10 cellular contexts compared by ENCODE assay signal in genomic region chr6:110816677-110817076, GRCh38. TPM values are rescaled to one million over a fixed set of nuclear protein-coding genes. Genes with fewer than 3 reads are reported as not detected.
A peak's percentile ranks its signal among the peaks of the same experiment; 100 is the strongest.
DNase-seq lines count a peak whose midpoint lies in the region; ATAC-seq, FAIRE-seq and TF ChIP-seq lines count a peak whose summit lies in the region.
"Had no signal": no experiment of that assay in that cellular context is flagged by ENCODE, and none has a peak within 500 bp of the region (broad histone marks: within the 10 kb centered on the region; RNA-seq: fewer than 3 reads in every experiment).

No MANE protein-coding gene starts in this region.

- ATAC-seq in HG03159 (IDR thresholded peaks at IDR 0.05; ENCODE audit: unreplicated experiment) (no peak), HG03457 (IDR thresholded peaks at IDR 0.05; ENCODE audit: unreplicated experiment) (no peak)

- no peak for FAIRE-seq in RCC 7860 (lab: Jason Lieb, UNC)

- no peaks in the 10 kb centered on the region for H3K9me3 ChIP-seq in SK-N-MC (ENCODE audit: low read depth, low read length)
- H3K9me3 ChIP-seq: gastrocnemius medialis, thyroid gland had no signal

- H3K36me3 ChIP-seq in SK-N-MC (ENCODE audit: insufficient read depth, low read length), result no peaks in the 10 kb centered on the region
- H3K36me3 ChIP-seq: gastrocnemius medialis, thyroid gland had no signal

- H3K9me3 Mint-ChIP-seq in glutamatergic neuron (ENCODE audit: unreplicated experiment), result peaks cover 10% of the 10 kb centered on the region

- peak overlapping the region; percentile 99 for H3K4me3 Mint-ChIP-seq in glutamatergic neuron (ENCODE audit: unreplicated experiment)

- peak overlapping the region; percentile 99 for H3K27ac ChIP-seq in SK-N-MC

- H3K27me3 Mint-ChIP-seq in glutamatergic neuron (ENCODE audit: unreplicated experiment), result peaks cover 9% of the 10 kb centered on the region

- DNase-seq in stimulated activated CD4-positive, alpha-beta T cell treated with anti-CD3 and anti-CD28 coated beads, Interleukin-1b, Interleukin-23, amount 100 ng/mL, for 48 hours, result peak; percentile 3
- no peak for DNase-seq in stimulated activated CD4-positive, alpha-beta T cell treated with anti-CD3 and anti-CD28 coated beads, Interleukin-4, amount 100 ng/mL, for 1 hour
- DNase-seq in SK-N-MC (ENCODE audit: low read depth, low spot score), result no peak
- no peak for DNase-seq in glutamatergic neuron
- DNase-seq in RCC 7860 (ENCODE audit: low spot score), result no peak
- no peak for DNase-seq in NCI-H1694 (lab: John Stamatoyannopoulos, UW)
- DNase-seq: gastrocnemius medialis, thyroid gland had no signal

- no peak for TF ChIP-seq CTCF in glutamatergic neuron (IDR thresholded peaks at IDR 0.05; ENCODE audit: partially characterized antibody, unreplicated experiment)

- no peaks in the 10 kb centered on the region for H3K36me3 Mint-ChIP-seq in glutamatergic neuron (ENCODE audit: unreplicated experiment)

- H3K4me1 Mint-ChIP-seq in glutamatergic neuron (ENCODE audit: low read depth, unreplicated experiment), result peaks cover 7% of the 10 kb centered on the region

- H3K4me3 ChIP-seq in SK-N-MC, result no peak overlapping the region

- H3K27ac Mint-ChIP-seq in glutamatergic neuron (ENCODE audit: unreplicated experiment), result peak overlapping the region; percentile 99

- H3K9ac ChIP-seq in SK-N-MC (ENCODE audit: insufficient read length), result peak overlapping the region; percentile 54

RNA-seq across cellular contexts. Expression of gene CDK19, which starts 1.4 kb away (rescaled TPM):
- total RNA-seq in glutamatergic neuron (ENCODE audit: unreplicated experiment), result 20.8 TPM

RNA-seq across cellular contexts. Expression of gene AMD1, which starts 57.9 kb away (rescaled TPM):
- 26.1 TPM for total RNA-seq in glutamatergic neuron (ENCODE audit: unreplicated experiment)
